Comparison of ENCODE assay signal across 9 cellular contexts in genomic region chrX:72127332-72127731, GRCh38. TPM values are rescaled to one million over a fixed set of nuclear protein-coding genes. Genes with fewer than 3 reads are reported as not detected.
"Had no signal": no experiment of that assay in that cellular context is flagged by ENCODE, and none has a peak within 500 bp of the region (broad histone marks: within the 10 kb centered on the region; RNA-seq: fewer than 3 reads in every experiment).

No MANE protein-coding gene starts in this region.

- H3K27ac Mint-ChIP-seq: activated naive CD8-positive, alpha-beta T cell treated with anti-CD3 and anti-CD28 coated beads, Interleukin-2, amount 50 U/mL, for 24 hours; activated T-helper 2 cell treated with anti-CD3 and anti-CD28 coated beads, Interferon-gamma antibody, Interleukin-2, Interleukin-4, amounts not matched to agents 10 μg/mL and 5 μg/mL and 100 μg/mL, durations not matched to agents 14 hours and 24 hours and 36 hours; nephron progenitor cell; stimulated activated memory B cell treated with anti-CD40 and anti-IgM and Interleukin-4, amounts not matched to agents 10 μg/mL and 1 μg/mL and 100 μg/mL, for 72 hours had no signal

- H3K9me3 ChIP-seq: lower lobe of right lung, ovary had no signal

- H3K4me3 ChIP-seq: lower lobe of right lung, ovary, tibial artery had no signal

- H3K27ac ChIP-seq: lower lobe of right lung, ovary had no signal

- H3K36me3 ChIP-seq: lower lobe of right lung, ovary, tibial artery had no signal

- H3K27me3 ChIP-seq: ovary, tibial artery had no signal

- H3K4me3 Mint-ChIP-seq: activated naive CD4-positive, alpha-beta T cell treated with anti-CD3 and anti-CD28 coated beads for 36 hours; activated naive CD8-positive, alpha-beta T cell treated with anti-CD3 and anti-CD28 coated beads, Interleukin-2, amount 50 U/mL, for 24 hours; nephron progenitor cell; stimulated activated memory B cell treated with anti-CD40 and anti-IgM and Interleukin-4, amounts not matched to agents 10 μg/mL and 1 μg/mL and 100 μg/mL, for 72 hours had no signal

- H3K9me3 Mint-ChIP-seq: activated naive CD4-positive, alpha-beta T cell treated with anti-CD3 and anti-CD28 coated beads for 36 hours; activated naive CD8-positive, alpha-beta T cell treated with anti-CD3 and anti-CD28 coated beads, Interleukin-2, amount 50 U/mL, for 24 hours; activated T-helper 2 cell treated with anti-CD3 and anti-CD28 coated beads, Interferon-gamma antibody, Interleukin-2, Interleukin-4, amounts not matched to agents 10 μg/mL and 5 μg/mL and 100 μg/mL, durations not matched to agents 14 hours and 24 hours and 36 hours; stimulated activated memory B cell treated with anti-CD40 and anti-IgM and Interleukin-4, amounts not matched to agents 10 μg/mL and 1 μg/mL and 100 μg/mL, for 72 hours had no signal

- H3K36me3 Mint-ChIP-seq: stimulated activated memory B cell treated with anti-CD40 and anti-IgM and Interleukin-4, amounts not matched to agents 10 μg/mL and 1 μg/mL and 100 μg/mL, for 72 hours had no signal

RNA-seq across cellular contexts. Expression of gene RTL5, which starts 4.4 kb away (rescaled TPM):
- total RNA-seq: bronchial epithelial cell had no signal
